In the genomic region with DNA sequence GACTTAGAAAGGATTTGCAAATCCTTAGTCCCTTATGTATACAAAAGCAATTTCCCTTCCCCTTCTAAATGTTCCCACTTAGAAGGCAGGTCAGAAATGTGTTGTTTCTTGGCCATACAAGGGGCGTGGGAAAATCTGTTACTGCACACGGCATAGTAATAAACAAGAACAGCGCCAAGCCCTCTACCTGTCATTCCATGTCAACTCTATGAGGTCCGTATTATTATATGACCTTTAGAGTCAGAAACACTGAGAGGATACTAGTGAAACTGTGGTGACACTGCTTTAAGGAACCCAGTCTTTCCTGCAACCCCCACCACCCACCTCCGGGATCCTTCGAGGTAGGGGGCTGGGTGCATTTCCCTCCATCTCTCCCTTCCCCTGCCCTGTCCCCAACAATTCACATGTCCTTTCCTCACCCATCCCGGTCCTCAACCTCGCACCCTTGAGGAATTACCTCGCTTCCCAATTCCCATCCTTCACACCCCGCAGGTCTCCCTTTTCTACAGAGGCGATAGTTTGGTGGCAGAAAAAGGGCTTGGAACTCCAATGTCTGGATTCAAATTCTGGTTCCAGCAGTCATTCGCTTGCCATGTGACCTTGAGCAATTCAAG, we compare ENCODE assay signal across 8 cellular contexts. TPM values are rescaled to one million over a fixed set of nuclear protein-coding genes. Genes with fewer than 3 reads are reported as not detected.
DNase-seq lines count a peak whose midpoint lies in the region; ATAC-seq lines count a peak whose summit lies in the region.

No MANE protein-coding gene starts in this region.

- DNase-seq in activated CD4-positive, alpha-beta T cell treated with anti-CD3 and anti-CD28 coated beads for 36 hours: peak; percentile 9
- DNase-seq in activated CD4-positive, alpha-beta T cell treated with anti-CD3 and anti-CD28 coated beads, Interleukin-2, amount 50 U/mL, for 4 hours: no peak
- DNase-seq in activated naive CD8-positive, alpha-beta T cell treated with anti-CD3 and anti-CD28 coated beads, Interleukin-2, amount 50 U/mL, for 24 hours: no peak
- DNase-seq in left colon: no peak
- no peak for DNase-seq in NCI-H146 treated with DMSO at 0.1 percent for 48 hours (lab: John Stamatoyannopoulos, UW; ENCODE audit: unreplicated experiment)

- POLR2A ChIA-PET in activated CD4-positive, alpha-beta T cell treated with anti-CD3 and anti-CD28 coated beads for 36 hours (lab: Charles Lee): no interaction called here

- peaks cover 6% of the 10 kb centered on the region for H3K4me1 ChIP-seq in thymus (ENCODE audit: control insufficient read depth, insufficient read depth, low read length)

- intact Hi-C loops in activated CD4-positive, alpha-beta T cell treated with anti-CD3 and anti-CD28 coated beads for 36 hours (cut with DNase I, micrococcal nuclease): loop anchor here in 1 of 2 experiments (10.0 kb wide), 1 partner anchor 688 kb away; a partner anchor contains a TSS
- intact Hi-C loops in left colon (cut with DNase I, micrococcal nuclease): no loop called here

- H3K4me1 Mint-ChIP-seq in activated CD4-positive, alpha-beta T cell treated with anti-CD3 and anti-CD28 coated beads for 36 hours: peaks cover 21% of the 10 kb centered on the region
- peaks cover 30% of the 10 kb centered on the region for H3K4me1 Mint-ChIP-seq in activated naive CD8-positive, alpha-beta T cell treated with anti-CD3 and anti-CD28 coated beads, Interleukin-2, amount 50 U/mL, for 24 hours

- H3K36me3 Mint-ChIP-seq in activated CD4-positive, alpha-beta T cell treated with anti-CD3 and anti-CD28 coated beads for 36 hours (ENCODE audit: low read depth): peaks cover 12% of the 10 kb centered on the region
- H3K36me3 Mint-ChIP-seq in activated naive CD8-positive, alpha-beta T cell treated with anti-CD3 and anti-CD28 coated beads, Interleukin-2, amount 50 U/mL, for 24 hours (ENCODE audit: low read depth): peaks cover 17% of the 10 kb centered on the region

- CTCF ChIA-PET in activated CD4-positive, alpha-beta T cell treated with anti-CD3 and anti-CD28 coated beads for 36 hours (lab: Charles Lee): interaction anchor here (0.6 kb wide), 1 partner anchor 32 kb away, joined by 4 read pairs; no protein-coding TSS in a partner anchor

- peak overlapping the region; percentile 67 for H3K4me3 ChIP-seq in thymus (ENCODE audit: low read length)

- H3K27me3 ChIP-seq in thymus (ENCODE audit: control insufficient read depth, insufficient read depth): no peaks in the 10 kb centered on the region

- H3K27me3 Mint-ChIP-seq in activated CD4-positive, alpha-beta T cell treated with anti-CD3 and anti-CD28 coated beads for 36 hours: no peaks in the 10 kb centered on the region
- H3K27me3 Mint-ChIP-seq in activated naive CD8-positive, alpha-beta T cell treated with anti-CD3 and anti-CD28 coated beads, Interleukin-2, amount 50 U/mL, for 24 hours: peaks cover 3% of the 10 kb centered on the region

- peak overlapping the region; percentile 94 for H3K4me3 Mint-ChIP-seq in activated CD4-positive, alpha-beta T cell treated with anti-CD3 and anti-CD28 coated beads for 36 hours
- peak overlapping the region; percentile 99 for H3K4me3 Mint-ChIP-seq in activated naive CD8-positive, alpha-beta T cell treated with anti-CD3 and anti-CD28 coated beads, Interleukin-2, amount 50 U/mL, for 24 hours

- WGBS in thymus: 13% methylated on average over 12 of the region's 12 CpGs

- peaks cover 8% of the 10 kb centered on the region for H3K36me3 ChIP-seq in thymus (ENCODE audit: control insufficient read depth, insufficient read depth)

- peak overlapping the region; percentile 97 for H3K27ac Mint-ChIP-seq in activated CD4-positive, alpha-beta T cell treated with anti-CD3 and anti-CD28 coated beads for 36 hours
- H3K27ac Mint-ChIP-seq in activated naive CD8-positive, alpha-beta T cell treated with anti-CD3 and anti-CD28 coated beads, Interleukin-2, amount 50 U/mL, for 24 hours: peak overlapping the region; percentile 96

- peak overlapping the region; percentile 50 for H3K27ac ChIP-seq in thymus (ENCODE audit: low read depth)

- no peaks in the 10 kb centered on the region for H3K9me3 Mint-ChIP-seq in activated CD4-positive, alpha-beta T cell treated with anti-CD3 and anti-CD28 coated beads for 36 hours (ENCODE audit: low read depth)
- H3K9me3 Mint-ChIP-seq in activated naive CD8-positive, alpha-beta T cell treated with anti-CD3 and anti-CD28 coated beads, Interleukin-2, amount 50 U/mL, for 24 hours: no peaks in the 10 kb centered on the region

- no peaks in the 10 kb centered on the region for H3K9me3 ChIP-seq in thymus (ENCODE audit: control insufficient read depth)

- ATAC-seq in activated CD4-positive, alpha-beta T cell treated with anti-CD3 and anti-CD28 coated beads for 36 hours: no peak
- no peak for ATAC-seq in activated naive CD8-positive, alpha-beta T cell treated with anti-CD3 and anti-CD28 coated beads, Interleukin-2, amount 50 U/mL, for 24 hours
- ATAC-seq in left colon (peak; percentile 54), GM21529 (IDR thresholded peaks at IDR 0.05; ENCODE audit: unreplicated experiment) (no peak), HG02571 (IDR thresholded peaks at IDR 0.05; ENCODE audit: unreplicated experiment) (no peak)

RNA-seq across cellular contexts. Expression of a gene that starts 0.7 kb away (rescaled TPM):
- 100 to 1,000 TPM; 132 to 149 TPM for total RNA-seq in activated CD4-positive, alpha-beta T cell treated with anti-CD3 and anti-CD28 coated beads for 36 hours
- total RNA-seq in left colon: 100 to 1,000 TPM; 185 to 240 TPM
- polyA plus RNA-seq in thymus: 70.0 TPM

RNA-seq across cellular contexts. Expression of a gene that starts 41.5 kb away (rescaled TPM):
- total RNA-seq in activated CD4-positive, alpha-beta T cell treated with anti-CD3 and anti-CD28 coated beads for 36 hours: 10 to 100 TPM; 30.7 to 32.0 TPM
- 10 to 100 TPM; 46.2 to 53.9 TPM for total RNA-seq in left colon
- polyA plus RNA-seq in thymus: 18.3 TPM
